23 cellular contexts compared by ENCODE assay signal in the genomic region with DNA sequence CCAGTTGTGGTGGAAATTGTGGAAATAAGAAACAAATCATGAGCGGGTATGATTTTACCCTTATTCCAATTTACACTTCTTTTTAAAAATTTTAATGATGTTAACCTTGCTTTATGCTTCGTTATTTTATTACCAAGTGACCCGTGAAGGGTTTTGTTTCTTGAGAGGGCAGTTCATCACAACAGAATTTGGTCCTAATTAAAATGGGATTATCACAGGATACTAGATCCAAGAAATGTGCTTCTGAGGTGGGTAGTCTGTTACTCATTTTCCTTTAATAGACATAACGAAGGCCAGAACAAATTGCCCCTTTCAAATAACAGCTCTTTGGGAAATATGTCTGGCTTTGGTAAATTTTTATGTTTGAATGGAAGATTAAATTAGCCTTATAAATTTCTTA.
"Had no signal": no experiment of that assay in that cellular context is flagged by ENCODE, and none has a peak within 500 bp of the region (broad histone marks: within the 10 kb centered on the region; RNA-seq: fewer than 3 reads in every experiment).

No MANE protein-coding gene starts in this region.

- H3K27ac ChIP-seq: coronary artery, dorsolateral prefrontal cortex, esophagus muscularis mucosa, foreskin keratinocyte, gastroesophageal sphincter, hepatocyte, left lung, lower lobe of right lung had no signal

- H3K4me3 ChIP-seq: coronary artery, dorsolateral prefrontal cortex, esophagus muscularis mucosa, gastroesophageal sphincter, heart left ventricle, hepatocyte, left lung, lower lobe of right lung, mucosa of descending colon had no signal

- H3K9me3 ChIP-seq: esophagus muscularis mucosa, gastroesophageal sphincter, heart left ventricle, left lung, lower lobe of right lung, mucosa of descending colon had no signal

- H3K36me3 ChIP-seq: esophagus muscularis mucosa, gastroesophageal sphincter, heart left ventricle, left lung, lower lobe of right lung had no signal

- H3K79me2 ChIP-seq: hepatocyte had no signal

- H3K27ac Mint-ChIP-seq: immature natural killer cell, mesothelial cell of epicardium had no signal

- H3K4me2 ChIP-seq: hepatocyte had no signal

- H3K4me3 Mint-ChIP-seq: immature natural killer cell, mesothelial cell of epicardium had no signal

- H3K4me1 ChIP-seq: esophagus muscularis mucosa, gastroesophageal sphincter, left lung, lower lobe of right lung had no signal

- DNase-seq: dermis blood vessel endothelial cell; dorsolateral prefrontal cortex; effector CD4-positive, alpha-beta T cell; effector memory CD4-positive, alpha-beta T cell; foreskin keratinocyte; heart left ventricle; hypothalamus; immature natural killer cell; islet precursor cell; left cardiac atrium; left lung; left ventricle myocardium superior; lower lobe of right lung; mesenchymal stem cell; mucosa of descending colon had no signal

- ATAC-seq: foreskin keratinocyte, gastroesophageal sphincter, heart left ventricle, left cardiac atrium, left lung, left ventricle myocardium superior, lower lobe of right lung, mucosa of descending colon had no signal

- H3K27me3 ChIP-seq: dorsolateral prefrontal cortex, esophagus muscularis mucosa, foreskin keratinocyte, gastroesophageal sphincter, heart left ventricle, hepatocyte, left lung had no signal

- H2AFZ ChIP-seq: hepatocyte had no signal

- FAIRE-seq: colon, endothelial cell of umbilical vein, frontal cortex had no signal

- H3K4me1 Mint-ChIP-seq: immature natural killer cell had no signal

- H3K36me3 Mint-ChIP-seq: immature natural killer cell, mesothelial cell of epicardium had no signal
